7 cellular contexts compared by ENCODE assay signal in the genomic region with DNA sequence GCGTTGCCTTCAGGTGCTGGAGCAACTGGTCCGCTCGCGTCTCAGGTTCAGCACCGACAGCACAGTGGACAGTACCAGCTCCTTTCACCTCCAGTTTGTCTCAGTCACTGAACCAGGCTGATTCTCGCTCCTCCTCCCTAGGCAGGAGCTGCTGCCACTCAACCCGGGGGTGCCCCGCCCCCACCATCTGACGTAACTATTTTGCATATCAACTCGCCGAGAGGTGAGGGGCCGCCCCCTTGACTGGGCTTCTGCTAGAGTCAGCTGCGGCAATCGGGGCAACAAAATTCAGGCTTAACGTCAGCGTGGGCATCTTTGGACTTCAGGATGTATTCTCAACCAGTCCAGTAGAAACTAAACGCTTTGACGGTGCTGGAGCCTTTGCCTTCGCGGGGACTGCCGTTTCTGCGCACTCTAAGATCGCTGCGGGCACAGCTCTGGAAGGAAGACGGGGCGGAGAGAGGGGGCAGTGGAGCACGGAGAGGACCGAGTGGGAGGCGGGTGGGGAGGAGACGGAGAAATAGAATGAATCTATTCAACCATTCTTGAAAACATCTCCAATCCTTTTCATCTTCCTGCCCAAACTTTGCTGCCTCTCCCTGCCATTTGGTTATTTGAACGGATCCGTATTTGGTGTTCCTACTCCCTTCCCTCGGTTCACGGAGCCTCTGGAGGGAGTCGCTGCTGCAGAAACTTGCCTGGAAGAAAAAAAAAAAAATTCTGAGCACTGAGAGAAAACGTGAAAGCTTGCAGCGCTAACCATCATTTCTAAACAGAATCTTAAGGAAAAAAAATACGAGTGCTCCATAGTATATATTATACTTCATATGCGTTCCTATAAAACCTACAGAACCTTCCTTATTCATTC. TPM values are rescaled to one million over a fixed set of nuclear protein-coding genes. Genes with fewer than 3 reads are reported as not detected.
DNase-seq lines count a peak whose midpoint lies in the region; TF ChIP-seq lines count a peak whose summit lies in the region.

FSTL5 (minus strand) TSS at position 109 of the 868 bp plus-strand sequence. CDS start 52,604 bp downstream, outside the sequence.

- no peaks in the 10 kb centered on the region; the same call in 1 of the 2 replicates for H3K27me3 ChIP-seq in H7 (ENCODE audit: control insufficient read depth, insufficient read depth, low read length)
- peaks cover 0 to 8% (median 7%) of the 10 kb centered on the region in 3 donors for H3K27me3 ChIP-seq in stomach

- H3K36me3 ChIP-seq in H7 (replicated peaks; ENCODE audit: control insufficient read depth, insufficient read depth, low read length), result no peaks in the 10 kb centered on the region
- no peaks in the 10 kb centered on the region for H3K36me3 ChIP-seq in stomach

- no peak for TF ChIP-seq CTCF in GM13977 (IDR thresholded peaks at IDR 0.05; ENCODE audit: extremely low read depth, insufficient read depth, missing control alignments)
- TF ChIP-seq CTCF in stomach (IDR thresholded peaks at IDR 0.05), result no peak

- no peaks in the 10 kb centered on the region for H3K9me3 ChIP-seq in stomach

- 2 to 6% (median 4%) methylated on average over 36 to 39 of the region's 39 CpGs for WGBS in stomach, 5 donors

- no peak within 1 kb of the TSS for H3K27ac ChIP-seq in stomach

- H3K4me3 ChIP-seq in H7 (ENCODE audit: insufficient read depth, low read depth, low read length) (peak within 1 kb of the TSS; percentile 80), stomach (peak within 1 kb of the TSS; percentile 34 to 51 (median 46))

- in situ Hi-C loops in GM13977 (cut with MboI; ENCODE audit: low pct_unique_long_range_greater_than_20kb, low sequenced_read_pairs, unreplicated experiment), result no loop called here

- intact Hi-C loops in stomach (cut with DNase I; ENCODE audit: low total_unique reads), result no loop called here

- no peak for TF ChIP-seq EP300 in stomach (IDR thresholded peaks at IDR 0.05)

- TF ChIP-seq POLR2A in erythroblast (IDR thresholded peaks at IDR 0.05; ENCODE audit: low read length) (no peak), stomach (IDR thresholded peaks at IDR 0.05) (no peak)

- H3K4me1 ChIP-seq in stomach, result peaks cover 5 to 16% (median 9%) of the 10 kb centered on the region in 4 donors

- DNase-seq in GM13977 (ENCODE audit: low spot score) (peak; percentile 51), H7 (peak; percentile 76), MV-4-11 (lab: John Stamatoyannopoulos, UW) (peak; percentile 49), erythroblast (lab: John Stamatoyannopoulos, UW) (peak; percentile 48 to 56), mucosa of gallbladder (ENCODE audit: low spot score) (peak; percentile 16), stomach (peak; percentile 66)
- DNase-seq in activated CD4-positive, alpha-beta T cell treated with anti-CD3 and anti-CD28 coated beads, Interleukin-2, amount 50 U/mL, for 1 hour, result peak; percentile 6

RNA-seq across cellular contexts. Expression of gene FSTL5, which starts in this region (rescaled TPM):
- total RNA-seq in H7 (2014; rRNA removed; shearing (Covaris generic)), result 2.2 and 2.3 TPM in 2 replicates
- total RNA-seq in mucosa of gallbladder (0.03 TPM), stomach (1 to 10 TPM in 1 of 5 donors, not detected in 4; 4.6 TPM)
- not detected for polyA plus RNA-seq in stomach

Comparison
In these comparisons a context has a peak if more than half of its experiments do, and no peak if none do; other contexts are left out.
1. Peak in DNase-seq in mucosa of gallbladder; RNA of the gene not detected or under 1 TPM.
2. DNase-seq: peak in every context shown above with its lines; median percentile 76 in H7; 66 in stomach; 52 in erythroblast; 51 in GM13977; 49 in MV-4-11; 16 in mucosa of gallbladder; 6 in activated CD4-positive, alpha-beta T cell treated with anti-CD3 and anti-CD28 coated beads, Interleukin-2, amount 50 U/mL, for 1 hour.